Comparison of ENCODE assay signal across 16 cellular contexts in genomic region chr17:6476834-6477210, GRCh38. TPM values are rescaled to one million over a fixed set of nuclear protein-coding genes. Genes with fewer than 3 reads are reported as not detected.
DNase-seq lines count a peak whose midpoint lies in the region; ATAC-seq, FAIRE-seq and TF ChIP-seq lines count a peak whose summit lies in the region.
"Had no signal": no experiment of that assay in that cellular context is flagged by ENCODE, and none has a peak within 500 bp of the region (broad histone marks: within the 10 kb centered on the region; RNA-seq: fewer than 3 reads in every experiment).

No MANE protein-coding gene starts in this region.

- ATAC-seq in GM21576 (IDR thresholded peaks at IDR 0.05; ENCODE audit: unreplicated experiment) (no peak), HG03025 (IDR thresholded peaks at IDR 0.05; ENCODE audit: low FRiP score, unreplicated experiment) (no peak)
- ATAC-seq: HCT116 had no signal

- TF ChIP-seq CTCF in NB4 (IDR thresholded peaks at IDR 0.05; ENCODE audit: low read depth, low read length) (no peak), bronchial epithelial cell (IDR thresholded peaks at IDR 0.05; ENCODE audit: insufficient read depth, low read length, severe bottlenecking) (no peak), nephron progenitor cell (IDR thresholded peaks at IDR 0.05) (no peak)

- H3K4me3 ChIP-seq in GM23248 = no peak overlapping the region
- H3K4me3 ChIP-seq in NB4 (ENCODE audit: low read depth, low read length) = no peak overlapping the region
- no peak overlapping the region for H3K4me3 ChIP-seq in bronchial epithelial cell (ENCODE audit: low read depth, low read length)

- peaks cover 29% of the 10 kb centered on the region for H3K27me3 Mint-ChIP-seq in nephron progenitor cell (ENCODE audit: low read depth, poor library complexity)

- H3K9ac ChIP-seq in GM23248 = no peak overlapping the region

- no peak overlapping the region for H2AFZ ChIP-seq in GM23248

- H3K36me3 ChIP-seq in GM23248 (ENCODE audit: low read depth) = no peaks in the 10 kb centered on the region
- peaks cover 16% of the 10 kb centered on the region for H3K36me3 ChIP-seq in bronchial epithelial cell (ENCODE audit: control insufficient read depth, insufficient read depth, low read length)

- H3K4me3 Mint-ChIP-seq in nephron progenitor cell = no peak overlapping the region

- H3K4me2 ChIP-seq in GM23248 (ENCODE audit: unreplicated experiment) = no peak overlapping the region

- peaks cover 53% of the 10 kb centered on the region for H3K4me1 Mint-ChIP-seq in nephron progenitor cell

- H3K27me3 ChIP-seq in GM23248 (replicated peaks; ENCODE audit: insufficient read depth) (no peaks in the 10 kb centered on the region), bronchial epithelial cell (ENCODE audit: control insufficient read depth, insufficient read depth, low read length) (no peaks in the 10 kb centered on the region)

- H3K4me1 ChIP-seq in GM23248 (ENCODE audit: insufficient read depth) = peaks cover 9% of the 10 kb centered on the region

- H3K79me2 ChIP-seq in GM23248 (ENCODE audit: insufficient read depth) = no peaks in the 10 kb centered on the region

- 94 to 97% methylated on average over 11 to 12 of the region's 12 CpGs for WGBS in GM23248 (ENCODE audit: low coverage in 1 of 2, low lambda C conversion rate in 2 of 2, missing lambda C conversion rate in 2 of 2), 2 experiments

- no peak for TF ChIP-seq POLR2A in NB4 (IDR thresholded peaks at IDR 0.05; ENCODE audit: extremely low read depth, insufficient read length)

- in situ Hi-C loops in GM23248 (cut with MboI) = no loop called here

- no peaks in the 10 kb centered on the region for H3K9me3 ChIP-seq in GM23248 (ENCODE audit: low read depth)

- FAIRE-seq in bronchial epithelial cell (lab: Jason Lieb, UNC) = peak; percentile 50

- H3K27ac ChIP-seq in GM23248 = no peak overlapping the region

- no peaks in the 10 kb centered on the region for H4K20me1 ChIP-seq in GM23248 (ENCODE audit: insufficient read depth)

- DNase-seq in GM23248 (peak; percentile 18), NB4 (ENCODE audit: low read depth) (peak; percentile 10), bronchial epithelial cell (ENCODE audit: low read depth) (no peak), nephron progenitor cell (peak; percentile 48), HK-2 (ENCODE audit: unreplicated experiment) (no peak)
- DNase-seq in activated naive CD4-positive, alpha-beta T cell treated with anti-CD3 and anti-CD28 coated beads, Interleukin-2, amount 50 U/mL, for 16 hours = no peak
- DNase-seq: C1 segment of cervical spinal cord, IMR-90, MV-4-11, NCI-H146, NCI-H446 had no signal

- H3K27ac Mint-ChIP-seq in nephron progenitor cell = no peak overlapping the region

- no peaks in the 10 kb centered on the region for H3K9me3 Mint-ChIP-seq in nephron progenitor cell

- no peaks in the 10 kb centered on the region for H3K36me3 Mint-ChIP-seq in nephron progenitor cell (ENCODE audit: low read depth)

- no peaks in the 10 kb centered on the region for H3K9me2 ChIP-seq in GM23248 (ENCODE audit: insufficient read depth)

- H3F3A ChIP-seq in GM23248 (ENCODE audit: insufficient read depth) = peaks cover 17% of the 10 kb centered on the region; the same call in 1 of the 2 replicates

RNA-seq across cellular contexts. Expression of gene PIMREG, which starts 32.6 kb away (rescaled TPM):
- total RNA-seq in GM23248 (2014; rRNA removed; shearing (Covaris generic)) = 20.7 and 28.7 TPM in 2 replicates
- 22.6 and 24.4 TPM in 2 replicates for polyA plus RNA-seq in GM23248 (2016; fragmentation: Nextera tagmentation; extraction: Ambion mirVana)
- 0.13 and 0.26 TPM in 2 replicates for total RNA-seq in bronchial epithelial cell

RNA-seq across cellular contexts. Expression of gene AIPL1, which starts 41.9 kb away (rescaled TPM):
- total RNA-seq in GM23248 (2014; rRNA removed; shearing (Covaris generic)) = not detected in 2 replicates
- not detected in 2 replicates for polyA plus RNA-seq in GM23248 (2016; fragmentation: Nextera tagmentation; extraction: Ambion mirVana)
- total RNA-seq in bronchial epithelial cell = under 0.01 TPM in 1 of 2 replicates, not detected in the other
- total RNA-seq: HT-29, IMR-90, RPMI7951 had no signal
- polyA plus RNA-seq: IMR-90 had no signal

Comparison
In these comparisons a context has a peak if more than half of its experiments do, and no peak if none do; other contexts are left out.
1. DNase-seq: peak in GM23248 (single experiment), NB4 (single experiment) and nephron progenitor cell (single experiment); none in bronchial epithelial cell (single experiment), activated naive CD4-positive, alpha-beta T cell treated with anti-CD3 and anti-CD28 coated beads, Interleukin-2, amount 50 U/mL, for 16 hours (single experiment) and HK-2 (single experiment).
2. RNA of gene PIMREG, which starts 32.6 kb away (total RNA-seq): 20.7 to 28.7 TPM in GM23248; 0.13 to 0.26 TPM in bronchial epithelial cell; every median in the first group is over 10 times any median in the second.